Comparison of ENCODE assay signal across 16 cellular contexts in genomic region chr7:12031638-12032037, GRCh38.
DNase-seq lines count a peak whose midpoint lies in the region; ATAC-seq and TF ChIP-seq lines count a peak whose summit lies in the region.
"Had no signal": no experiment of that assay in that cellular context is flagged by ENCODE, and none has a peak within 500 bp of the region (broad histone marks: within the 10 kb centered on the region; RNA-seq: fewer than 3 reads in every experiment).

No MANE protein-coding gene starts in this region.

- TF ChIP-seq CTCF in endodermal cell (conservative IDR thresholded peaks at IDR 0.05) (no peak), neural crest cell (conservative IDR thresholded peaks at IDR 0.05) (no peak), tibial nerve (IDR thresholded peaks at IDR 0.05) (no peak), body of pancreas (IDR thresholded peaks at IDR 0.05) (no peak)

- H3K4me1 Mint-ChIP-seq in endodermal cell (no peaks in the 10 kb centered on the region), neural crest cell (peaks cover 5% of the 10 kb centered on the region)
- H3K4me1 Mint-ChIP-seq: activated CD4-positive, alpha-beta T cell treated with anti-CD3 and anti-CD28 coated beads for 36 hours; naive B cell had no signal

- H3K27me3 Mint-ChIP-seq in endodermal cell (ENCODE audit: insufficient read depth) (no peaks in the 10 kb centered on the region), neural crest cell (ENCODE audit: low read depth) (no peaks in the 10 kb centered on the region)
- H3K27me3 Mint-ChIP-seq: dendritic cell treated with granulocyte-macrophage colony-stimulating factor and Interleukin-4, amounts not matched to agents 40 ng/mL and 50 ng/mL, for 4 days; naive B cell had no signal

- H3K4me3 ChIP-seq in endodermal cell (ENCODE audit: low read length) = no peak overlapping the region
- no peak overlapping the region for H3K4me3 ChIP-seq in tibial nerve
- H3K4me3 ChIP-seq in body of pancreas = no peak overlapping the region
- H3K4me3 ChIP-seq: uterus had no signal

- H3K27me3 ChIP-seq in endodermal cell (ENCODE audit: control insufficient read depth, insufficient read depth, low read length, poor library complexity, severe bottlenecking) (no peaks in the 10 kb centered on the region), tibial nerve (no peaks in the 10 kb centered on the region), body of pancreas (no peaks in the 10 kb centered on the region)
- H3K27me3 ChIP-seq: uterus had no signal

- no peaks in the 10 kb centered on the region for H3K36me3 ChIP-seq in endodermal cell (ENCODE audit: control insufficient read depth, insufficient read depth, low read length)
- no peaks in the 10 kb centered on the region for H3K36me3 ChIP-seq in tibial nerve
- H3K36me3 ChIP-seq in body of pancreas (replicated peaks in 1 of 2; ENCODE audit: insufficient read depth in 1 of 2, low read depth in 2 of 2) = no peaks in the 10 kb centered on the region
- H3K36me3 ChIP-seq: uterus had no signal

- H3K4me1 ChIP-seq in endodermal cell (ENCODE audit: control insufficient read depth, insufficient read depth, low read length) (no peaks in the 10 kb centered on the region), tibial nerve (no peaks in the 10 kb centered on the region), body of pancreas (no peaks in the 10 kb centered on the region)

- H3K4me3 Mint-ChIP-seq in endodermal cell (no peak overlapping the region), neural crest cell (no peak overlapping the region)
- H3K4me3 Mint-ChIP-seq: activated CD4-positive, alpha-beta T cell treated with anti-CD3 and anti-CD28 coated beads for 36 hours; dendritic cell treated with granulocyte-macrophage colony-stimulating factor and Interleukin-4, amounts not matched to agents 40 ng/mL and 50 ng/mL, for 4 days; naive B cell had no signal

- no peak overlapping the region for H3K9ac ChIP-seq in endodermal cell (ENCODE audit: extremely low read depth, low read length, poor library complexity, severe bottlenecking)

- intact Hi-C loops in body of pancreas (cut with DNase I) = no loop called here

- ATAC-seq in body of pancreas = no peak
- no peak for ATAC-seq in HG03108 (IDR thresholded peaks at IDR 0.05; ENCODE audit: unreplicated experiment)
- ATAC-seq: activated CD4-positive, alpha-beta T cell treated with anti-CD3 and anti-CD28 coated beads for 36 hours had no signal

- H3K9me3 Mint-ChIP-seq in endodermal cell (no peaks in the 10 kb centered on the region), neural crest cell (no peaks in the 10 kb centered on the region)
- H3K9me3 Mint-ChIP-seq: dendritic cell treated with granulocyte-macrophage colony-stimulating factor and Interleukin-4, amounts not matched to agents 40 ng/mL and 50 ng/mL, for 4 days had no signal

- H3K9me3 ChIP-seq in endodermal cell (ENCODE audit: control insufficient read depth, low read length) (no peaks in the 10 kb centered on the region), tibial nerve (no peaks in the 10 kb centered on the region), body of pancreas (no peaks in the 10 kb centered on the region)
- H3K9me3 ChIP-seq: uterus had no signal

- peak; percentile 87 for DNase-seq in H4 (ENCODE audit: low spot score)
- peak; percentile 52 for DNase-seq in OCI-M1 (lab: John Stamatoyannopoulos, UW)
- DNase-seq in endodermal cell = peak; percentile 59
- no peak for DNase-seq in neural crest cell (ENCODE audit: low read depth, low spot score)
- no peak for DNase-seq in tibial nerve (ENCODE audit: low spot score in 2 of 2)
- DNase-seq in body of pancreas = no peak
- DNase-seq: activated CD4-positive, alpha-beta T cell treated with anti-CD3 and anti-CD28 coated beads for 36 hours; DMS79; hypothalamus; Karpas-422; naive B cell; NCI-H2227 treated with DMSO at 0.1 percent for 48 hours; SIG-M5; uterus had no signal

- TF ChIP-seq EP300 in tibial nerve (IDR thresholded peaks at IDR 0.05) = no peak

- TF ChIP-seq POLR2A in tibial nerve (IDR thresholded peaks at IDR 0.05) (no peak), body of pancreas (IDR thresholded peaks at IDR 0.05) (no peak)

- no peaks in the 10 kb centered on the region for H3K36me3 Mint-ChIP-seq in endodermal cell (ENCODE audit: low read depth)
- no peaks in the 10 kb centered on the region for H3K36me3 Mint-ChIP-seq in neural crest cell (ENCODE audit: low read depth)
- H3K36me3 Mint-ChIP-seq: naive B cell had no signal

- H3K27ac ChIP-seq in endodermal cell (ENCODE audit: low read depth, low read length) (no peak overlapping the region), tibial nerve (no peak overlapping the region), body of pancreas (no peak overlapping the region)
- H3K27ac ChIP-seq: uterus had no signal

- no peak overlapping the region for H3K27ac Mint-ChIP-seq in endodermal cell
- H3K27ac Mint-ChIP-seq in neural crest cell (ENCODE audit: unreplicated experiment) = peak overlapping the region; percentile 21
- H3K27ac Mint-ChIP-seq: activated CD4-positive, alpha-beta T cell treated with anti-CD3 and anti-CD28 coated beads for 36 hours; dendritic cell treated with granulocyte-macrophage colony-stimulating factor and Interleukin-4, amounts not matched to agents 40 ng/mL and 50 ng/mL, for 4 days; naive B cell had no signal

Comparison
In these comparisons a context has a peak if more than half of its experiments do, and no peak if none do; other contexts are left out.
1. DNase-seq: peak in H4 (single experiment), OCI-M1 (single experiment) and endodermal cell (single experiment); none in neural crest cell (single experiment), tibial nerve (0 of 2) and body of pancreas (0 of 4).